9 cellular contexts compared by ENCODE assay signal in the genomic region with DNA sequence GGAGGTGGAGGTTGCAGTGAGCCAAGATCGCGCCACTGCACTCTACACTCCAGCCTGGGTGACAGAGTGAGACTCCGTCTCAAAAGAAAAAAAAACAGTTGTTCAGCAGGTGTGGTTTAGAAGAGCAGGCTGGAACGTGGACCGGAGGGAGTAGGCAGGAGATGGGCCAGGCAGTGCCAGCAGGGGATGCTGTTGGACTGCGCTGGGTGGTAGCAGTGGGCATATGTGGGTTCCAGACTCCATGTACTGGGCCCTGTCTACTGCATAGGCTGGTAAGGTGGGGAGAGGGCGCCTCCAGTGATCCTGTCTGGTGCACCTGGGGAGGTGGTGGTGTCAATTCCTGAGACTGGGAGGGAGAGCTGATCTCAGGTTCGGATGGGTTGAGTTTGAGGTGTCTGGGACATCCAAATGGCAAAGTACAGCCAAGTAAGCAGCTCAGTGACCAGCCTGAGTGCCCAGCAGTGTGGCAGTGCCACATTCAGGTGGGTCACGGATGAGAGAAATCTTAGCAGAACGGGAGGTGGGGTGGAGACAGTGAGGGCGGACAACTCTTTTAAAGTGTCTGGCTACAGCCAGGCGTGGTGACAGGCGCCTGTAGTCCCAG. TPM values are rescaled to one million over a fixed set of nuclear protein-coding genes. Genes with fewer than 3 reads are reported as not detected.
DNase-seq lines count a peak whose midpoint lies in the region; ATAC-seq and TF ChIP-seq lines count a peak whose summit lies in the region.
"Had no signal": no experiment of that assay in that cellular context is flagged by ENCODE, and none has a peak within 500 bp of the region (broad histone marks: within the 10 kb centered on the region; RNA-seq: fewer than 3 reads in every experiment).

No MANE protein-coding gene starts in this region.

- no peaks in the 10 kb centered on the region for H3K27me3 ChIP-seq in kidney epithelial cell (ENCODE audit: control insufficient read depth, insufficient read depth, low read length)

- no peaks in the 10 kb centered on the region for H3K9me3 ChIP-seq in HEK293 (ENCODE audit: control insufficient read depth, insufficient read depth, low read depth, low read length)
- no peaks in the 10 kb centered on the region for H3K9me3 ChIP-seq in T-helper 17 cell (ENCODE audit: control insufficient read depth, low read length, poor library complexity, severe bottlenecking)
- H3K9me3 ChIP-seq: HAP-1 had no signal

- peak overlapping the region; percentile 60 for H3K27ac Mint-ChIP-seq in T-helper 17 cell

- no peak overlapping the region for H3K27ac ChIP-seq in HEK293 (ENCODE audit: extremely low read depth, low read depth, low read length)

- H3K4me3 ChIP-seq in HEK293 (ENCODE audit: low read depth, low read length): no peak overlapping the region
- H3K4me3 ChIP-seq in astrocyte of the cerebellum (ENCODE audit: low read depth, low read length): no peak overlapping the region
- no peak overlapping the region for H3K4me3 ChIP-seq in kidney epithelial cell (ENCODE audit: low read depth, low read length)
- H3K4me3 ChIP-seq: HAP-1 had no signal

- TF ChIP-seq CTCF in HEK293 (tag by site-specific recombination; IDR thresholded peaks at IDR 0.05): peak; percentile 86
- peak; percentile 65 for TF ChIP-seq CTCF in astrocyte of the cerebellum (IDR thresholded peaks at IDR 0.05; ENCODE audit: low read depth, low read length, missing control alignments)
- TF ChIP-seq CTCF in kidney epithelial cell (IDR thresholded peaks at IDR 0.05; ENCODE audit: insufficient read depth, low read length, poor library complexity, severe bottlenecking): peak; percentile 61

- POLR2A ChIA-PET in HEK293 (lab: Yijun Ruan, JAX): interaction anchor here (0.8 kb wide), 1 partner anchor 47 kb away, joined by 5 read pairs; no protein-coding TSS in a partner anchor

- peaks cover 14% of the 10 kb centered on the region for H3K4me1 Mint-ChIP-seq in T-helper 17 cell

- DNase-seq in AML-193 (lab: John Stamatoyannopoulos, UW): peak; percentile 12 to 41
- peak; percentile 20 to 25 (median 25) for DNase-seq in T-helper 17 cell
- no peak for DNase-seq in astrocyte of the cerebellum (ENCODE audit: low read depth)
- DNase-seq in kidney epithelial cell (ENCODE audit: low read depth): no peak
- DNase-seq in stimulated activated CD8-positive, alpha-beta memory T cell treated with anti-CD3 and anti-CD28 coated beads, Interleukin-2, amount 100 ng/mL, for 1 hour (ENCODE audit: low read depth in 2 of 2): peak; percentile 5 to 18
- no peak for DNase-seq in putamen (ENCODE audit: low spot score)
- DNase-seq in KG1 (lab: John Stamatoyannopoulos, UW): no peak

- no peak overlapping the region for H3K4me3 Mint-ChIP-seq in T-helper 17 cell

- peak; percentile 82 for ATAC-seq in T-helper 17 cell

- peaks cover 19 to 48% of the 10 kb centered on the region in 2 experiments for H3K36me3 ChIP-seq in HEK293 (ENCODE audit: control insufficient read depth in 2 of 2, insufficient read depth in 1 of 2, low read length in 2 of 2)
- no peaks in the 10 kb centered on the region for H3K36me3 ChIP-seq in kidney epithelial cell (ENCODE audit: control insufficient read depth, insufficient read depth, low read length)

- in situ Hi-C loops in astrocyte of the cerebellum (cut with HindIII; ENCODE audit: low sequenced_read_pairs): no loop called here

- no peaks in the 10 kb centered on the region for H3K27me3 Mint-ChIP-seq in T-helper 17 cell

- CTCF ChIA-PET in HEK293 (lab: Yijun Ruan, JAX): interaction anchor here (0.6 to 1.1 kb wide), 4 partner anchors 59 to 619 kb away, joined by 3 to 4 read pairs (median 3); no protein-coding TSS in a partner anchor

- no peaks in the 10 kb centered on the region for H3K4me1 ChIP-seq in HEK293 (ENCODE audit: control insufficient read depth, insufficient read depth, low read length)
- H3K4me1 ChIP-seq: HAP-1 had no signal

- H3K36me3 Mint-ChIP-seq in T-helper 17 cell (ENCODE audit: low read depth): peaks cover 2% of the 10 kb centered on the region

TF ChIP-seq in HEK293, 187 proteins besides CTCF, POLR2A, EP300 and RAD21:
- TF ChIP-seq ZFHX2 (tag by site-specific recombination; conservative IDR thresholded peaks at IDR 0.05) (peak; percentile 14; the same call in 1 of the 2 replicates), ZNF654 (tag by site-specific recombination; IDR thresholded peaks at IDR 0.05; ENCODE audit: low read depth) (peak; percentile 81), ZNF2 (tag by site-specific recombination; IDR thresholded peaks at IDR 0.05) (peak; percentile 98), ZNF24 (tag by site-specific recombination; IDR thresholded peaks at IDR 0.05) (no peak), ZSCAN18 (tag by site-specific recombination; IDR thresholded peaks at IDR 0.05) (no peak), ZNF391 (tag by site-specific recombination; IDR thresholded peaks at IDR 0.05; ENCODE audit: borderline replicate concordance, low read depth) (0 out of 2 replicates have a peak, but pooled peaks have one; percentile 32), ZNF600 (tag by site-specific recombination; IDR thresholded peaks at IDR 0.05) (peak; percentile 71), ZBTB17 (tag by site-specific recombination; IDR thresholded peaks at IDR 0.05) (peak; percentile 61)
- TF ChIP-seq, protein P1, sequence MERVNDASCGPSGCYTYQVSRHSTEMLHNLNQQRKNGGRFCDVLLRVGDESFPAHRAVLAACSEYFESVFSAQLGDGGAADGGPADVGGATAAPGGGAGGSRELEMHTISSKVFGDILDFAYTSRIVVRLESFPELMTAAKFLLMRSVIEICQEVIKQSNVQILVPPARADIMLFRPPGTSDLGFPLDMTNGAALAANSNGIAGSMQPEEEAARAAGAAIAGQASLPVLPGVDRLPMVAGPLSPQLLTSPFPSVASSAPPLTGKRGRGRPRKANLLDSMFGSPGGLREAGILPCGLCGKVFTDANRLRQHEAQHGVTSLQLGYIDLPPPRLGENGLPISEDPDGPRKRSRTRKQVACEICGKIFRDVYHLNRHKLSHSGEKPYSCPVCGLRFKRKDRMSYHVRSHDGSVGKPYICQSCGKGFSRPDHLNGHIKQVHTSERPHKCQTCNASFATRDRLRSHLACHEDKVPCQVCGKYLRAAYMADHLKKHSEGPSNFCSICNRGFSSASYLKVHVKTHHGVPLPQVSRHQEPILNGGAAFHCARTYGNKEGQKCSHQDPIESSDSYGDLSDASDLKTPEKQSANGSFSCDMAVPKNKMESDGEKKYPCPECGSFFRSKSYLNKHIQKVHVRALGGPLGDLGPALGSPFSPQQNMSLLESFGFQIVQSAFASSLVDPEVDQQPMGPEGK (tag by site-specific recombination; IDR thresholded peaks at IDR 0.05): 0 out of 2 replicates have a peak, but pooled peaks have one; percentile 21
TF ChIP-seq in HEK293: peak in this region for 7.

RNA-seq across cellular contexts. Expression of gene SFXN4, which starts 25.9 kb away (rescaled TPM):
- 1 to 10 TPM; 8.3 to 9.5 TPM for total RNA-seq in T-helper 17 cell
- 17.3 and 21.9 TPM in 2 replicates for total RNA-seq in kidney epithelial cell

RNA-seq across cellular contexts. Expression of gene DENND10, which starts 35.7 kb away (rescaled TPM):
- 10 to 100 TPM; 37.4 to 52.1 TPM for total RNA-seq in T-helper 17 cell
- 58.1 and 78.7 TPM in 2 replicates for total RNA-seq in kidney epithelial cell

RNA-seq across cellular contexts. Expression of gene PRDX3, which starts 39.0 kb away (rescaled TPM):
- total RNA-seq in T-helper 17 cell (10 to 100 TPM; 16.4 to 17.1 TPM), kidney epithelial cell (136 and 143 TPM in 2 replicates)

RNA-seq across cellular contexts. Expression of gene EIF3A, which starts 58.9 kb away (rescaled TPM):
- 100 to 1,000 TPM; 149 to 169 TPM for total RNA-seq in T-helper 17 cell
- total RNA-seq in kidney epithelial cell: 129 and 140 TPM in 2 replicates

Comparison
In these comparisons a context has a peak if more than half of its experiments do, and no peak if none do; other contexts are left out.
1. DNase-seq: peak in AML-193 (2 of 2), T-helper 17 cell (3 of 3) and stimulated activated CD8-positive, alpha-beta memory T cell treated with anti-CD3 and anti-CD28 coated beads, Interleukin-2, amount 100 ng/mL, for 1 hour (2 of 2); none in astrocyte of the cerebellum (single experiment), kidney epithelial cell (single experiment), putamen (single experiment) and KG1 (single experiment).
2. Peak in every context shown above with its lines, with median percentiles within 50 percentile points of each other: CTCF ChIP-seq.